Comparison of ENCODE assay signal across 29 cellular contexts in genomic region chr9:98594551-98595160, GRCh38.
"Had no signal": no experiment of that assay in that cellular context is flagged by ENCODE, and none has a peak within 500 bp of the region (broad histone marks: within the 10 kb centered on the region; RNA-seq: fewer than 3 reads in every experiment).

No MANE protein-coding gene starts in this region.

- ATAC-seq: activated CD4-positive, CD25-positive, alpha-beta regulatory T cell treated with anti-CD3 and anti-CD28 coated beads, Interleukin-2, amount 50 U/mL, for 24 hours; gastrocnemius medialis; left colon; pancreas; psoas muscle had no signal

- H3K27ac ChIP-seq: adrenal gland, ascending aorta, brain microvascular endothelial cell, gastrocnemius medialis, pancreas, psoas muscle, suprapubic skin, tibial nerve, VCaP had no signal

- DNase-seq: activated CD4-positive, alpha-beta T cell treated with anti-CD3 and anti-CD28 coated beads for 48 hours; activated CD4-positive, alpha-beta T cell treated with anti-CD3 and anti-CD28 coated beads, Interleukin-2, amount 50 U/mL, for 48 hours; activated CD8-positive, alpha-beta memory T cell treated with anti-CD3 and anti-CD28 coated beads, Interleukin-2, amount 50 U/mL, for 4 hours; activated effector memory CD4-positive, alpha-beta T cell treated with anti-CD3 and anti-CD28 coated beads, Interleukin-2, amount 50 U/mL, for 16 hours; activated naive CD4-positive, alpha-beta T cell treated with anti-CD3 and anti-CD28 coated beads for 36 hours; activated naive CD8-positive, alpha-beta T cell treated with anti-CD3 and anti-CD28 coated beads for 36 hours; activated T-cell treated with anti-CD3 and anti-CD28 coated beads, Interleukin-2, amount 50 U/mL, for 1 hour; adrenal gland; brain microvascular endothelial cell; central memory CD4-positive, alpha-beta T cell; dermis blood vessel endothelial cell; effector memory CD4-positive, alpha-beta T cell; gastrocnemius medialis; immature natural killer cell; kidney; left colon; mammary epithelial cell; naive B cell; nephron progenitor cell; pancreas; psoas muscle; stimulated activated naive CD4-positive, alpha-beta T cell; SW 1271; T-helper 9 cell had no signal

- H3K4me1 ChIP-seq: adrenal gland, ascending aorta, gastrocnemius medialis, pancreas, psoas muscle, suprapubic skin, tibial nerve had no signal

- H3K4me3 ChIP-seq: adrenal gland, ascending aorta, gastrocnemius medialis, pancreas, psoas muscle, suprapubic skin, tibial nerve had no signal

- H3K9me3 ChIP-seq: adrenal gland, ascending aorta, gastrocnemius medialis, pancreas, psoas muscle, suprapubic skin, tibial nerve had no signal

- H3K36me3 ChIP-seq: adrenal gland, ascending aorta, brain microvascular endothelial cell, gastrocnemius medialis, pancreas, suprapubic skin, tibial nerve had no signal

- H3K27me3 ChIP-seq: ascending aorta, gastrocnemius medialis, pancreas had no signal
